In genomic region chr9:22097712-22098111, GRCh38 we compare ENCODE assay signal across 12 cellular contexts.
DNase-seq lines count a peak whose midpoint lies in the region; ATAC-seq lines count a peak whose summit lies in the region.
"Had no signal": no experiment of that assay in that cellular context is flagged by ENCODE, and none has a peak within 500 bp of the region (broad histone marks: within the 10 kb centered on the region; RNA-seq: fewer than 3 reads in every experiment).

No MANE protein-coding gene starts in this region.

- ATAC-seq in activated CD4-positive, alpha-beta T cell treated with anti-CD3 and anti-CD28 coated beads for 36 hours = peak; percentile 74
- peak; percentile 71 for ATAC-seq in activated CD8-positive, alpha-beta T cell treated with anti-CD3 and anti-CD28 coated beads, Interleukin-2, amount 10 ng/mL, durations not matched to agents 7 days and 5 days
- no peak for ATAC-seq in HG03565 (IDR thresholded peaks at IDR 0.05; ENCODE audit: unreplicated experiment)
- no peak for ATAC-seq in HG02798 (IDR thresholded peaks at IDR 0.05; ENCODE audit: poor library complexity, unreplicated experiment)
- ATAC-seq: gastroesophageal sphincter, HCT116 had no signal

- no peak for DNase-seq in activated CD4-positive, alpha-beta T cell treated with anti-CD3 and anti-CD28 coated beads for 36 hours
- DNase-seq in activated CD4-positive, alpha-beta T cell treated with anti-CD3 and anti-CD28 coated beads for 4 hours = no peak
- no peak for DNase-seq in activated CD8-positive, alpha-beta T cell treated with anti-CD3 and anti-CD28 coated beads, Interleukin-2, amount 10 ng/mL, durations not matched to agents 7 days and 5 days
- DNase-seq in hepatic stellate cell (ENCODE audit: low spot score) (peak; percentile 16), stromal cell of bone marrow (ENCODE audit: low read depth) (peak; percentile 66), AML-193 (lab: John Stamatoyannopoulos, UW) (no peak)
- DNase-seq: NCI-H1436, WERI-Rb-1 had no signal

- H3K27me3 Mint-ChIP-seq in activated CD4-positive, alpha-beta T cell treated with anti-CD3 and anti-CD28 coated beads for 36 hours = peaks cover 54% of the 10 kb centered on the region
- H3K27me3 Mint-ChIP-seq in activated CD8-positive, alpha-beta T cell treated with anti-CD3 and anti-CD28 coated beads, Interleukin-2, amount 10 ng/mL, durations not matched to agents 7 days and 5 days (ENCODE audit: low read depth) = peaks cover 30% of the 10 kb centered on the region

- no peak overlapping the region for H3K27ac Mint-ChIP-seq in activated CD4-positive, alpha-beta T cell treated with anti-CD3 and anti-CD28 coated beads for 36 hours
- H3K27ac Mint-ChIP-seq in activated CD8-positive, alpha-beta T cell treated with anti-CD3 and anti-CD28 coated beads, Interleukin-2, amount 10 ng/mL, durations not matched to agents 7 days and 5 days = peak overlapping the region; percentile 57

- POLR2A ChIA-PET in activated CD4-positive, alpha-beta T cell treated with anti-CD3 and anti-CD28 coated beads for 36 hours (lab: Charles Lee) = no interaction called here
- POLR2A ChIA-PET in activated CD8-positive, alpha-beta T cell treated with anti-CD3 and anti-CD28 coated beads, Interleukin-2, amount 10 ng/mL, durations not matched to agents 7 days and 5 days (lab: Charles Lee) = no interaction called here

- H3K4me3 Mint-ChIP-seq in activated CD4-positive, alpha-beta T cell treated with anti-CD3 and anti-CD28 coated beads for 36 hours = no peak overlapping the region
- H3K4me3 Mint-ChIP-seq in activated CD8-positive, alpha-beta T cell treated with anti-CD3 and anti-CD28 coated beads, Interleukin-2, amount 10 ng/mL, durations not matched to agents 7 days and 5 days = no peak overlapping the region

- peaks cover 4% of the 10 kb centered on the region for H3K4me1 Mint-ChIP-seq in activated CD4-positive, alpha-beta T cell treated with anti-CD3 and anti-CD28 coated beads for 36 hours
- peaks cover 40% of the 10 kb centered on the region for H3K4me1 Mint-ChIP-seq in activated CD8-positive, alpha-beta T cell treated with anti-CD3 and anti-CD28 coated beads, Interleukin-2, amount 10 ng/mL, durations not matched to agents 7 days and 5 days (ENCODE audit: low read depth)

- H3K36me3 Mint-ChIP-seq in activated CD4-positive, alpha-beta T cell treated with anti-CD3 and anti-CD28 coated beads for 36 hours (ENCODE audit: low read depth) = no peaks in the 10 kb centered on the region
- peaks cover 47% of the 10 kb centered on the region for H3K36me3 Mint-ChIP-seq in activated CD8-positive, alpha-beta T cell treated with anti-CD3 and anti-CD28 coated beads, Interleukin-2, amount 10 ng/mL, durations not matched to agents 7 days and 5 days (ENCODE audit: low read depth)

- CTCF ChIA-PET in activated CD4-positive, alpha-beta T cell treated with anti-CD3 and anti-CD28 coated beads for 36 hours (lab: Charles Lee) = no interaction called here
- CTCF ChIA-PET in activated CD8-positive, alpha-beta T cell treated with anti-CD3 and anti-CD28 coated beads, Interleukin-2, amount 10 ng/mL, durations not matched to agents 7 days and 5 days (lab: Charles Lee) = interaction anchor here (1.0 kb wide), 1 partner anchor 18 kb away, joined by 4 read pairs; no protein-coding TSS in a partner anchor

- H3K9me3 Mint-ChIP-seq in activated CD4-positive, alpha-beta T cell treated with anti-CD3 and anti-CD28 coated beads for 36 hours (ENCODE audit: low read depth) = peaks cover 4% of the 10 kb centered on the region
- H3K9me3 Mint-ChIP-seq in activated CD8-positive, alpha-beta T cell treated with anti-CD3 and anti-CD28 coated beads, Interleukin-2, amount 10 ng/mL, durations not matched to agents 7 days and 5 days (ENCODE audit: insufficient read depth) = no peaks in the 10 kb centered on the region

- intact Hi-C loops in activated CD4-positive, alpha-beta T cell treated with anti-CD3 and anti-CD28 coated beads for 36 hours (cut with DNase I, micrococcal nuclease) = loop anchor here in 1 of 2 experiments (2.0 kb wide), 1 partner anchor 17 kb away; no protein-coding TSS in a partner anchor

Comparison
In these comparisons a context has a peak if more than half of its experiments do, and no peak if none do; other contexts are left out.
1. ATAC-seq: peak in activated CD4-positive, alpha-beta T cell treated with anti-CD3 and anti-CD28 coated beads for 36 hours (single experiment) and activated CD8-positive, alpha-beta T cell treated with anti-CD3 and anti-CD28 coated beads, Interleukin-2, amount 10 ng/mL, durations not matched to agents 7 days and 5 days (single experiment); none in HG03565 (single experiment) and HG02798 (single experiment).
2. DNase-seq: peak in hepatic stellate cell (single experiment) and stromal cell of bone marrow (single experiment); none in activated CD4-positive, alpha-beta T cell treated with anti-CD3 and anti-CD28 coated beads for 36 hours (single experiment), activated CD4-positive, alpha-beta T cell treated with anti-CD3 and anti-CD28 coated beads for 4 hours (0 of 2), activated CD8-positive, alpha-beta T cell treated with anti-CD3 and anti-CD28 coated beads, Interleukin-2, amount 10 ng/mL, durations not matched to agents 7 days and 5 days (single experiment) and AML-193 (0 of 2).